32 cellular contexts compared by ENCODE assay signal in genomic region chr1:118744420-118744819, GRCh38.
"Had no signal": no experiment of that assay in that cellular context is flagged by ENCODE, and none has a peak within 500 bp of the region (broad histone marks: within the 10 kb centered on the region; RNA-seq: fewer than 3 reads in every experiment).

No MANE protein-coding gene starts in this region.

- H3K9me3 ChIP-seq: ascending aorta had no signal

- H3K27ac Mint-ChIP-seq: activated CD4-positive, alpha-beta memory T cell treated with anti-CD3 and anti-CD28 coated beads for 36 hours; activated CD4-positive, alpha-beta T cell treated with anti-CD3 and anti-CD28 coated beads for 36 hours; activated CD4-positive, alpha-beta T cell treated with anti-CD3 and anti-CD28 coated beads, Interleukin-2, amount 10 ng/mL, durations not matched to agents 24 days and 14 days; activated CD8-positive, alpha-beta memory T cell treated with anti-CD3 and anti-CD28 coated beads, Interleukin-2, amount 10 ng/mL, durations not matched to agents 7 days and 5 days; activated CD8-positive, alpha-beta T cell treated with anti-CD3 and anti-CD28 coated beads, Interleukin-2, amount 10 ng/mL, durations not matched to agents 7 days and 5 days; activated naive CD4-positive, alpha-beta T cell treated with anti-CD3 and anti-CD28 coated beads, Interleukin-2, amount 10 ng/mL, durations not matched to agents 7 days and 5 days; activated naive CD4-positive, alpha-beta T cell treated with anti-CD3 and anti-CD28 coated beads, Interleukin-2, amount 50 U/mL, for 72 hours; activated naive CD8-positive, alpha-beta T cell treated with anti-CD3 and anti-CD28 coated beads, Interleukin-2, amount 10 ng/mL, durations not matched to agents 7 days and 5 days; activated T-helper 1 cell treated with anti-CD3 and anti-CD28 coated beads, Interleukin-12 subunit alpha, Interleukin-12 subunit beta, Interleukin-2, Interleukin-4 antibody, amounts not matched to agents 30 ng/mL and 10 ng/mL and 1 ng/mL, durations not matched to agents 14 hours and 24 hours and 36 hours; activated T-helper 2 cell treated with anti-CD3 and anti-CD28 coated beads, Interferon-gamma antibody, Interleukin-2, Interleukin-4, amounts not matched to agents 10 μg/mL and 5 μg/mL and 100 μg/mL, durations not matched to agents 14 hours and 24 hours and 36 hours; dendritic cell treated with granulocyte-macrophage colony-stimulating factor and Interleukin-4, amounts not matched to agents 40 ng/mL and 50 ng/mL, for 4 days; endodermal cell had no signal

- H3K9me3 Mint-ChIP-seq: activated naive CD4-positive, alpha-beta T cell treated with anti-CD3 and anti-CD28 coated beads, Interleukin-2, amount 10 ng/mL, durations not matched to agents 7 days and 5 days; endodermal cell had no signal

- ATAC-seq: activated CD4-positive, alpha-beta T cell treated with anti-CD3 and anti-CD28 coated beads for 36 hours; activated CD8-positive, alpha-beta memory T cell treated with anti-CD3 and anti-CD28 coated beads, Interleukin-2, amount 10 ng/mL, durations not matched to agents 7 days and 5 days; activated CD8-positive, alpha-beta T cell treated with anti-CD3 and anti-CD28 coated beads, Interleukin-2, amount 10 ng/mL, durations not matched to agents 7 days and 5 days; activated naive CD4-positive, alpha-beta T cell treated with anti-CD3 and anti-CD28 coated beads, Interleukin-2, amount 50 U/mL, for 72 hours; esophagus mucosa; heart right ventricle had no signal

- H3K27me3 ChIP-seq: ascending aorta, breast epithelium, cardiac muscle cell, heart right ventricle had no signal

- H3K36me3 Mint-ChIP-seq: activated CD4-positive, alpha-beta memory T cell treated with anti-CD3 and anti-CD28 coated beads for 36 hours; activated CD8-positive, alpha-beta memory T cell treated with anti-CD3 and anti-CD28 coated beads, Interleukin-2, amount 10 ng/mL, durations not matched to agents 7 days and 5 days; activated naive CD4-positive, alpha-beta T cell treated with anti-CD3 and anti-CD28 coated beads, Interleukin-2, amount 10 ng/mL, durations not matched to agents 7 days and 5 days; activated naive CD4-positive, alpha-beta T cell treated with anti-CD3 and anti-CD28 coated beads, Interleukin-2, amount 50 U/mL, for 72 hours; activated naive CD8-positive, alpha-beta T cell treated with anti-CD3 and anti-CD28 coated beads, Interleukin-2, amount 10 ng/mL, durations not matched to agents 7 days and 5 days; brain had no signal

- H3K27ac ChIP-seq: ascending aorta, breast epithelium, cardiac muscle cell, coronary artery, dorsolateral prefrontal cortex, heart right ventricle had no signal

- H3K27me3 Mint-ChIP-seq: activated CD4-positive, alpha-beta memory T cell treated with anti-CD3 and anti-CD28 coated beads for 36 hours; activated CD4-positive, alpha-beta T cell treated with anti-CD3 and anti-CD28 coated beads for 36 hours; activated CD4-positive, alpha-beta T cell treated with anti-CD3 and anti-CD28 coated beads, Interleukin-2, amount 10 ng/mL, durations not matched to agents 24 days and 14 days; activated CD8-positive, alpha-beta memory T cell treated with anti-CD3 and anti-CD28 coated beads, Interleukin-2, amount 10 ng/mL, durations not matched to agents 7 days and 5 days; activated naive CD4-positive, alpha-beta T cell treated with anti-CD3 and anti-CD28 coated beads, Interleukin-2, amount 10 ng/mL, durations not matched to agents 7 days and 5 days; activated naive CD8-positive, alpha-beta T cell treated with anti-CD3 and anti-CD28 coated beads, Interleukin-2, amount 10 ng/mL, durations not matched to agents 7 days and 5 days; dendritic cell treated with granulocyte-macrophage colony-stimulating factor and Interleukin-4, amounts not matched to agents 40 ng/mL and 50 ng/mL, for 4 days had no signal

- H3K4me3 Mint-ChIP-seq: activated CD4-positive, alpha-beta memory T cell treated with anti-CD3 and anti-CD28 coated beads for 36 hours; activated CD4-positive, alpha-beta T cell treated with anti-CD3 and anti-CD28 coated beads for 36 hours; activated CD4-positive, alpha-beta T cell treated with anti-CD3 and anti-CD28 coated beads, Interleukin-2, amount 10 ng/mL, durations not matched to agents 24 days and 14 days; activated CD8-positive, alpha-beta memory T cell treated with anti-CD3 and anti-CD28 coated beads, Interleukin-2, amount 10 ng/mL, durations not matched to agents 7 days and 5 days; activated CD8-positive, alpha-beta T cell treated with anti-CD3 and anti-CD28 coated beads, Interleukin-2, amount 10 ng/mL, durations not matched to agents 7 days and 5 days; activated naive CD4-positive, alpha-beta T cell treated with anti-CD3 and anti-CD28 coated beads, Interleukin-2, amount 10 ng/mL, durations not matched to agents 7 days and 5 days; activated naive CD8-positive, alpha-beta T cell treated with anti-CD3 and anti-CD28 coated beads, Interleukin-2, amount 10 ng/mL, durations not matched to agents 7 days and 5 days; activated T-helper 1 cell treated with anti-CD3 and anti-CD28 coated beads, Interleukin-12 subunit alpha, Interleukin-12 subunit beta, Interleukin-2, Interleukin-4 antibody, amounts not matched to agents 30 ng/mL and 10 ng/mL and 1 ng/mL, durations not matched to agents 14 hours and 24 hours and 36 hours; brain; dendritic cell treated with granulocyte-macrophage colony-stimulating factor and Interleukin-4, amounts not matched to agents 40 ng/mL and 50 ng/mL, for 4 days; endodermal cell had no signal

- DNase-seq: activated CD4-positive, alpha-beta memory T cell treated with anti-CD3 and anti-CD28 coated beads for 36 hours; activated CD4-positive, alpha-beta T cell treated with anti-CD3 and anti-CD28 coated beads for 36 hours; activated CD4-positive, alpha-beta T cell treated with anti-CD3 and anti-CD28 coated beads, Interleukin-2, amount 10 ng/mL, durations not matched to agents 24 days and 14 days; activated CD4-positive, CD25-positive, alpha-beta regulatory T cell; activated CD4-positive, CD25-positive, alpha-beta regulatory T cell treated with anti-CD3 and anti-CD28 coated beads, Interleukin-2, amount 50 U/mL, for 72 hours; activated CD8-positive, alpha-beta memory T cell treated with anti-CD3 and anti-CD28 coated beads, Interleukin-2, amount 10 ng/mL, durations not matched to agents 7 days and 5 days; activated CD8-positive, alpha-beta memory T cell treated with anti-CD3 and anti-CD28 coated beads, Interleukin-2, amount 50 U/mL, for 4 hours; activated CD8-positive, alpha-beta T cell treated with anti-CD3 and anti-CD28 coated beads, Interleukin-2, amount 10 ng/mL, durations not matched to agents 7 days and 5 days; activated effector memory CD4-positive, alpha-beta T cell treated with anti-CD3 and anti-CD28 coated beads, Interleukin-2, amount 50 U/mL, for 16 hours; activated naive CD4-positive, alpha-beta T cell; activated naive CD4-positive, alpha-beta T cell treated with anti-CD3 and anti-CD28 coated beads, Interleukin-2, amount 10 ng/mL, durations not matched to agents 7 days and 5 days; activated naive CD8-positive, alpha-beta T cell treated with anti-CD3 and anti-CD28 coated beads, Interleukin-2, amount 10 ng/mL, durations not matched to agents 7 days and 5 days; activated T-cell treated with anti-CD3 and anti-CD28 coated beads, Interleukin-2, amount 50 U/mL, for 1 hour; activated T-cell treated with anti-CD3 and anti-CD28 coated beads, Interleukin-2, amount 50 U/mL, for 48 hours; central memory CD4-positive, alpha-beta T cell; cerebellar nuclear complex; dorsolateral prefrontal cortex; effector memory CD4-positive, alpha-beta T cell; endodermal cell; foreskin fibroblast; heart right ventricle; T-helper 2 cell had no signal

- H3K36me3 ChIP-seq: ascending aorta, breast epithelium, cardiac muscle cell, heart right ventricle had no signal

- H3K4me1 Mint-ChIP-seq: activated CD4-positive, alpha-beta T cell treated with anti-CD3 and anti-CD28 coated beads for 36 hours; activated CD4-positive, alpha-beta T cell treated with anti-CD3 and anti-CD28 coated beads, Interleukin-2, amount 10 ng/mL, durations not matched to agents 24 days and 14 days; activated CD8-positive, alpha-beta memory T cell treated with anti-CD3 and anti-CD28 coated beads, Interleukin-2, amount 10 ng/mL, durations not matched to agents 7 days and 5 days; activated naive CD4-positive, alpha-beta T cell treated with anti-CD3 and anti-CD28 coated beads, Interleukin-2, amount 10 ng/mL, durations not matched to agents 7 days and 5 days; activated naive CD8-positive, alpha-beta T cell treated with anti-CD3 and anti-CD28 coated beads, Interleukin-2, amount 10 ng/mL, durations not matched to agents 7 days and 5 days had no signal

- H3K4me1 ChIP-seq: ascending aorta, breast epithelium, heart right ventricle had no signal

- H3K4me3 ChIP-seq: ascending aorta, breast epithelium, cardiac muscle cell, coronary artery, dorsolateral prefrontal cortex, heart right ventricle had no signal
